Comparison of ENCODE assay signal across 11 cellular contexts in the genomic region with DNA sequence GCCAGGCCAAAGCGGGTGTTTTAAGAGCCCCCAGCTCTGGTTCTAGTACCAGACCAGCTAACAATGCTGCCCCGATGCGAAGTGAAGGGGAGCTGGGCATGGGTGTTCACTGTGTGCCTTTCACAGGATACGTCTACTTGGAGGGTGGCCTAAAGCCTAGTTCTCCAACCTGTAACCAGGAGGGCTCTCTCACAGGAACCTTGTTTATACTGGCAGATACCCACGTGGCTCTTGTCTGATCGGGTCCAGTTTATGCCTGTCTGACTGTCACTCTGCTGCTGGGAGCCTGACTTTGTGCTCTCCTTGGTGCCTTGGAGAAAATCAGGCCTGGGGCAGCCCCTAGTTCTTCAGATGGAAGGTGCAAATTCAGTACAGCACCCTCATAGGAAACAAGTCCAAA.
"Had no signal": no experiment of that assay in that cellular context is flagged by ENCODE, and none has a peak within 500 bp of the region (broad histone marks: within the 10 kb centered on the region; RNA-seq: fewer than 3 reads in every experiment).

No MANE protein-coding gene starts in this region.

- H3K9me3 Mint-ChIP-seq: activated CD4-positive, alpha-beta T cell treated with anti-CD3 and anti-CD28 coated beads, Interleukin-2, amount 10 ng/mL, durations not matched to agents 24 days and 14 days; activated naive CD4-positive, alpha-beta T cell treated with anti-CD3 and anti-CD28 coated beads, Interleukin-2, amount 50 U/mL, for 24 hours; brain; endodermal cell; natural killer cell; T-cell had no signal

- H3K27me3 Mint-ChIP-seq: activated naive CD4-positive, alpha-beta T cell treated with anti-CD3 and anti-CD28 coated beads, Interleukin-2, amount 50 U/mL, for 24 hours had no signal

- H3K4me1 Mint-ChIP-seq: activated CD4-positive, alpha-beta T cell treated with anti-CD3 and anti-CD28 coated beads, Interleukin-2, amount 10 ng/mL, durations not matched to agents 24 days and 14 days; activated naive CD4-positive, alpha-beta T cell treated with anti-CD3 and anti-CD28 coated beads, Interleukin-2, amount 50 U/mL, for 24 hours; natural killer cell had no signal

- H3K4me3 Mint-ChIP-seq: activated CD4-positive, alpha-beta T cell treated with anti-CD3 and anti-CD28 coated beads, Interleukin-2, amount 10 ng/mL, durations not matched to agents 24 days and 14 days; activated naive CD4-positive, alpha-beta T cell treated with anti-CD3 and anti-CD28 coated beads, Interleukin-2, amount 50 U/mL, for 24 hours; brain; endodermal cell; natural killer cell; T-cell had no signal

- ATAC-seq: natural killer cell; stimulated activated naive CD8-positive, alpha-beta T cell treated with anti-CD3 and anti-CD28 coated beads, Interleukin-15, Interleukin-2, amounts not matched to agents 100 U/mL and 50 U/mL, for 24 hours; T-cell had no signal

- H3K36me3 Mint-ChIP-seq: activated naive CD4-positive, alpha-beta T cell treated with anti-CD3 and anti-CD28 coated beads, Interleukin-2, amount 50 U/mL, for 24 hours; brain; natural killer cell; T-cell had no signal

- DNase-seq: activated CD4-positive, alpha-beta T cell treated with anti-CD3 and anti-CD28 coated beads, Interleukin-2, amount 10 ng/mL, durations not matched to agents 24 days and 14 days; activated T-cell treated with anti-CD3 and anti-CD28 coated beads for 4 hours; natural killer cell; stimulated activated naive CD8-positive, alpha-beta T cell treated with anti-CD3 and anti-CD28 coated beads, Interleukin-15, Interleukin-2, amounts not matched to agents 100 U/mL and 50 U/mL, for 24 hours had no signal

- H3K27ac Mint-ChIP-seq: activated CD4-positive, alpha-beta T cell treated with anti-CD3 and anti-CD28 coated beads, Interleukin-2, amount 10 ng/mL, durations not matched to agents 24 days and 14 days; activated naive CD4-positive, alpha-beta T cell treated with anti-CD3 and anti-CD28 coated beads, Interleukin-2, amount 50 U/mL, for 24 hours; endodermal cell; natural killer cell; T-cell had no signal

- H3K4me3 ChIP-seq: lung, psoas muscle, sigmoid colon had no signal

- H3K27me3 ChIP-seq: sigmoid colon had no signal
